In genomic region chr6:161917645-161918044, GRCh38 we compare ENCODE assay signal across 18 cellular contexts.
DNase-seq lines count a peak whose midpoint lies in the region; ATAC-seq and TF ChIP-seq lines count a peak whose summit lies in the region.
"Had no signal": no experiment of that assay in that cellular context is flagged by ENCODE, and none has a peak within 500 bp of the region (broad histone marks: within the 10 kb centered on the region; RNA-seq: fewer than 3 reads in every experiment).

No MANE protein-coding gene starts in this region.

- no peak overlapping the region for H3K4me2 ChIP-seq in mesenchymal stem cell (ENCODE audit: low read length, poor library complexity, severe bottlenecking)

- no peak overlapping the region for H2AFZ ChIP-seq in mesenchymal stem cell (ENCODE audit: low read depth, low read length)

- H3K18ac ChIP-seq in mesenchymal stem cell (ENCODE audit: low read depth in 1 of 2, low read length in 2 of 2) = no peak overlapping the region

- H4K91ac ChIP-seq in mesenchymal stem cell (ENCODE audit: low read length) = no peak overlapping the region

- no peak overlapping the region for H3K27ac ChIP-seq in mesenchymal stem cell (ENCODE audit: low read length, poor library complexity, severe bottlenecking)
- H3K27ac ChIP-seq: C4-2B, esophagus squamous epithelium, ovary, skin epidermis, tibial nerve had no signal

- no peaks in the 10 kb centered on the region for H3K9me3 Mint-ChIP-seq in WTC11
- H3K9me3 Mint-ChIP-seq: dendritic cell treated with granulocyte-macrophage colony-stimulating factor and Interleukin-4, amounts not matched to agents 40 ng/mL and 50 ng/mL, for 4 days; T-helper 1 cell treated with Interleukin-12 subunit alpha and Interleukin-12 subunit beta and Interleukin-4 antibody, amounts not matched to agents 30 μg/mL and 1 μg/mL, for 36 hours had no signal

- DNase-seq in H4 (ENCODE audit: low spot score) (peak; percentile 38), NCI-H1092 (lab: John Stamatoyannopoulos, UW) (peak; percentile 31), SW480 (ENCODE audit: low spot score) (peak; percentile 61), mesenchymal stem cell (peak; percentile 55), midbrain (lab: John Stamatoyannopoulos, UW) (no peak), WTC11 (ENCODE audit: low spot score) (no peak), SIG-M5 (lab: John Stamatoyannopoulos, UW) (no peak)
- DNase-seq: activated CD4-positive, CD25-positive, alpha-beta regulatory T cell; esophagus squamous epithelium; mucosa of descending colon; NCI-H524 treated with DMSO at 0.1 percent for 48 hours; ovary; RPMI8226 had no signal

- POLR2A ChIA-PET in WTC11 (lab: Charles Lee) = no interaction called here

- H3K79me1 ChIP-seq in mesenchymal stem cell (replicated peaks; ENCODE audit: low read length, poor library complexity, severe bottlenecking) = no peaks in the 10 kb centered on the region

- CTCF ChIA-PET in WTC11 (lab: Charles Lee) = interaction anchor here (1.0 kb wide), 1 partner anchor 19 kb away, joined by 3 read pairs; no protein-coding TSS in a partner anchor

- H3K4me1 ChIP-seq in mesenchymal stem cell (ENCODE audit: control insufficient read depth, insufficient read depth, low read depth, low read length) = no peaks in the 10 kb centered on the region

- no peak overlapping the region for H3K14ac ChIP-seq in mesenchymal stem cell (ENCODE audit: low read length in 2 of 2)

- no peaks in the 10 kb centered on the region; the same call in 1 of the 2 replicates for H3K4me1 Mint-ChIP-seq in WTC11

- H3K36me3 Mint-ChIP-seq in WTC11 = no peaks in the 10 kb centered on the region

- WGBS in mesenchymal stem cell = 39% methylated on average over 4 of the region's 4 CpGs

- H3K27ac Mint-ChIP-seq in WTC11 = no peak overlapping the region
- H3K27ac Mint-ChIP-seq: dendritic cell treated with granulocyte-macrophage colony-stimulating factor and Interleukin-4, amounts not matched to agents 40 ng/mL and 50 ng/mL, for 4 days; T-helper 1 cell treated with Interleukin-12 subunit alpha and Interleukin-12 subunit beta and Interleukin-4 antibody, amounts not matched to agents 30 μg/mL and 1 μg/mL, for 36 hours had no signal

- TF ChIP-seq CTCF in WTC11 (IDR thresholded peaks at IDR 0.05) = no peak

- no peak overlapping the region for H2BK15ac ChIP-seq in mesenchymal stem cell (ENCODE audit: low read depth, poor library complexity, severe bottlenecking)

- H3K9me3 ChIP-seq in mesenchymal stem cell (ENCODE audit: control insufficient read depth, low read length) = no peaks in the 10 kb centered on the region
- H3K9me3 ChIP-seq: esophagus squamous epithelium, mucosa of descending colon, ovary, tibial nerve had no signal

- H3K27me3 Mint-ChIP-seq in WTC11 (ENCODE audit: low read depth) = no peaks in the 10 kb centered on the region
- H3K27me3 Mint-ChIP-seq: dendritic cell treated with granulocyte-macrophage colony-stimulating factor and Interleukin-4, amounts not matched to agents 40 ng/mL and 50 ng/mL, for 4 days had no signal

- H3K4ac ChIP-seq in mesenchymal stem cell (ENCODE audit: low read depth in 1 of 2, low read length in 2 of 2) = peak overlapping the region in 1 of 2 experiments; percentile 26

- H2BK12ac ChIP-seq in mesenchymal stem cell (ENCODE audit: low read length in 2 of 2) = no peak overlapping the region

- H3K23ac ChIP-seq in mesenchymal stem cell (ENCODE audit: low read length in 2 of 2) = no peak overlapping the region

- H3K36me3 ChIP-seq in mesenchymal stem cell (ENCODE audit: control insufficient read depth in 1 of 2, insufficient read depth in 2 of 2, low read depth in 1 of 2, low read length in 2 of 2) = no peaks in the 10 kb centered on the region
- H3K36me3 ChIP-seq: esophagus squamous epithelium, ovary, tibial nerve had no signal

- no peak for ATAC-seq in WTC11
- ATAC-seq: mucosa of descending colon had no signal

- no peaks in the 10 kb centered on the region for H3K27me3 ChIP-seq in mesenchymal stem cell (ENCODE audit: control insufficient read depth in 1 of 2, insufficient read depth in 1 of 2, low read length in 2 of 2)
- H3K27me3 ChIP-seq: esophagus squamous epithelium, ovary, tibial nerve had no signal

- H4K8ac ChIP-seq in mesenchymal stem cell (ENCODE audit: low read length) = no peak overlapping the region

- no peak overlapping the region for H3K4me3 ChIP-seq in mesenchymal stem cell (ENCODE audit: insufficient read depth in 1 of 2, low read depth in 1 of 2, low read length in 2 of 2)
- H3K4me3 ChIP-seq: esophagus squamous epithelium, mucosa of descending colon, ovary, tibial nerve had no signal

- H2AK5ac ChIP-seq in mesenchymal stem cell (ENCODE audit: low read length, severe bottlenecking) = no peak overlapping the region

- H2BK5ac ChIP-seq in mesenchymal stem cell (ENCODE audit: low read depth, low read length, poor library complexity, severe bottlenecking) = no peak overlapping the region

- no peak overlapping the region for H3K9ac ChIP-seq in mesenchymal stem cell (ENCODE audit: low read length)

- no peak overlapping the region for H3K4me3 Mint-ChIP-seq in WTC11
- H3K4me3 Mint-ChIP-seq: dendritic cell treated with granulocyte-macrophage colony-stimulating factor and Interleukin-4, amounts not matched to agents 40 ng/mL and 50 ng/mL, for 4 days; T-helper 1 cell treated with Interleukin-12 subunit alpha and Interleukin-12 subunit beta and Interleukin-4 antibody, amounts not matched to agents 30 μg/mL and 1 μg/mL, for 36 hours had no signal

- no peak overlapping the region for H2BK120ac ChIP-seq in mesenchymal stem cell (ENCODE audit: low read depth, low read length)

TF ChIP-seq in WTC11, 78 proteins besides CTCF, POLR2A, EP300 and RAD21:
- TF ChIP-seq KAT7 (CRISPR knock-in tag; IDR thresholded peaks at IDR 0.05; ENCODE audit: borderline replicate concordance) = no peak
- TF ChIP-seq IRF2 (CRISPR knock-in tag; IDR thresholded peaks at IDR 0.05; ENCODE audit: borderline replicate concordance, low read depth) = no peak
- no peak for TF ChIP-seq NR1H2 (CRISPR knock-in tag; IDR thresholded peaks at IDR 0.05)
- no peak for TF ChIP-seq TCF7 (CRISPR knock-in tag; IDR thresholded peaks at IDR 0.05; ENCODE audit: low read depth)
- no peak for TF ChIP-seq MYBL2 (CRISPR knock-in tag; IDR thresholded peaks at IDR 0.05)
- no peak for TF ChIP-seq TEAD1 (CRISPR knock-in tag; IDR thresholded peaks at IDR 0.05)
- TF ChIP-seq, protein P1, sequence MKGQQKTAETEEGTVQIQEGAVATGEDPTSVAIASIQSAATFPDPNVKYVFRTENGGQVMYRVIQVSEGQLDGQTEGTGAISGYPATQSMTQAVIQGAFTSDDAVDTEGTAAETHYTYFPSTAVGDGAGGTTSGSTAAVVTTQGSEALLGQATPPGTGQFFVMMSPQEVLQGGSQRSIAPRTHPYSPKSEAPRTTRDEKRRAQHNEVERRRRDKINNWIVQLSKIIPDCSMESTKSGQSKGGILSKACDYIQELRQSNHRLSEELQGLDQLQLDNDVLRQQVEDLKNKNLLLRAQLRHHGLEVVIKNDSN (CRISPR knock-in tag; IDR thresholded peaks at IDR 0.05) = no peak
- no peak for TF ChIP-seq ZNF423 (CRISPR knock-in tag; IDR thresholded peaks at IDR 0.05)
- TF ChIP-seq, protein P2, sequence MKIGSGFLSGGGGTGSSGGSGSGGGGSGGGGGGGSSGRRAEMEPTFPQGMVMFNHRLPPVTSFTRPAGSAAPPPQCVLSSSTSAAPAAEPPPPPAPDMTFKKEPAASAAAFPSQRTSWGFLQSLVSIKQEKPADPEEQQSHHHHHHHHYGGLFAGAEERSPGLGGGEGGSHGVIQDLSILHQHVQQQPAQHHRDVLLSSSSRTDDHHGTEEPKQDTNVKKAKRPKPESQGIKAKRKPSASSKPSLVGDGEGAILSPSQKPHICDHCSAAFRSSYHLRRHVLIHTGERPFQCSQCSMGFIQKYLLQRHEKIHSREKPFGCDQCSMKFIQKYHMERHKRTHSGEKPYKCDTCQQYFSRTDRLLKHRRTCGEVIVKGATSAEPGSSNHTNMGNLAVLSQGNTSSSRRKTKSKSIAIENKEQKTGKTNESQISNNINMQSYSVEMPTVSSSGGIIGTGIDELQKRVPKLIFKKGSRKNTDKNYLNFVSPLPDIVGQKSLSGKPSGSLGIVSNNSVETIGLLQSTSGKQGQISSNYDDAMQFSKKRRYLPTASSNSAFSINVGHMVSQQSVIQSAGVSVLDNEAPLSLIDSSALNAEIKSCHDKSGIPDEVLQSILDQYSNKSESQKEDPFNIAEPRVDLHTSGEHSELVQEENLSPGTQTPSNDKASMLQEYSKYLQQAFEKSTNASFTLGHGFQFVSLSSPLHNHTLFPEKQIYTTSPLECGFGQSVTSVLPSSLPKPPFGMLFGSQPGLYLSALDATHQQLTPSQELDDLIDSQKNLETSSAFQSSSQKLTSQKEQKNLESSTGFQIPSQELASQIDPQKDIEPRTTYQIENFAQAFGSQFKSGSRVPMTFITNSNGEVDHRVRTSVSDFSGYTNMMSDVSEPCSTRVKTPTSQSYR (CRISPR knock-in tag; IDR thresholded peaks at IDR 0.05) = no peak
- no peak for TF ChIP-seq ZMAT4 (CRISPR knock-in tag; IDR thresholded peaks at IDR 0.05)
- TF ChIP-seq FOXK1 (CRISPR knock-in tag; IDR thresholded peaks at IDR 0.05) = no peak
- TF ChIP-seq SOX15 (CRISPR knock-in tag; IDR thresholded peaks at IDR 0.05) = no peak

Comparison
In these comparisons a context has a peak if more than half of its experiments do, and no peak if none do; other contexts are left out.
1. DNase-seq: peak in H4 (single experiment), NCI-H1092 (single experiment), SW480 (single experiment) and mesenchymal stem cell (single experiment); none in midbrain (single experiment), WTC11 (single experiment) and SIG-M5 (single experiment).